In genomic region chr16:84607694-84608093, GRCh38 we compare ENCODE assay signal across 10 cellular contexts. TPM values are rescaled to one million over a fixed set of nuclear protein-coding genes. Genes with fewer than 3 reads are reported as not detected.
DNase-seq lines count a peak whose midpoint lies in the region; ATAC-seq and TF ChIP-seq lines count a peak whose summit lies in the region.
"Had no signal": no experiment of that assay in that cellular context is flagged by ENCODE, and none has a peak within 500 bp of the region (broad histone marks: within the 10 kb centered on the region; RNA-seq: fewer than 3 reads in every experiment).

No MANE protein-coding gene starts in this region.

- TF ChIP-seq CTCF in osteocyte (IDR thresholded peaks at IDR 0.05): no peak

- H3K36me3 Mint-ChIP-seq in activated T-cell treated with anti-CD3 and anti-CD28 coated beads, Interleukin-2, amount 50 U/mL, for 4 hours (ENCODE audit: insufficient read depth): peaks cover 22% of the 10 kb centered on the region
- H3K36me3 Mint-ChIP-seq in activated T-helper 17 cell treated with anti-CD3 and anti-CD28 coated beads, Interleukin-2, amount 50 U/mL, for 72 hours (ENCODE audit: low read depth): peaks cover 74% of the 10 kb centered on the region
- H3K36me3 Mint-ChIP-seq in osteocyte (ENCODE audit: unreplicated experiment): peaks cover 4% of the 10 kb centered on the region

- no peaks in the 10 kb centered on the region for H3K9me3 Mint-ChIP-seq in activated T-cell treated with anti-CD3 and anti-CD28 coated beads, Interleukin-2, amount 50 U/mL, for 4 hours
- no peaks in the 10 kb centered on the region for H3K9me3 Mint-ChIP-seq in activated T-helper 17 cell treated with anti-CD3 and anti-CD28 coated beads, Interleukin-2, amount 50 U/mL, for 72 hours
- peaks cover 0 to 10% of the 10 kb centered on the region in 2 donors for H3K9me3 Mint-ChIP-seq in stimulated activated naive CD8-positive, alpha-beta T cell treated with anti-CD3 and anti-CD28 coated beads, Interleukin-15, amount 100 ng/mL, for 72 hours
- H3K9me3 Mint-ChIP-seq in osteocyte (ENCODE audit: unreplicated experiment): no peaks in the 10 kb centered on the region

- DNase-seq in activated T-cell treated with anti-CD3 and anti-CD28 coated beads, Interleukin-2, amount 50 U/mL, for 4 hours: no peak
- DNase-seq in activated T-cell treated with anti-CD3 and anti-CD28 coated beads, Interleukin-2, amount 50 U/mL, for 1 hour: no peak
- no peak for DNase-seq in stimulated activated naive CD8-positive, alpha-beta T cell treated with anti-CD3 and anti-CD28 coated beads, Interleukin-15, amount 100 ng/mL, for 72 hours
- DNase-seq in osteocyte (ENCODE audit: extremely low spot score, unreplicated experiment): no peak
- DNase-seq in activated gamma-delta T cell treated with Interleukin-2 at 50 U/mL for 16 hours: no peak
- no peak for DNase-seq in DMS153 (lab: John Stamatoyannopoulos, UW)
- DNase-seq: NCI-H774, right cardiac atrium had no signal

- ATAC-seq in activated T-cell treated with anti-CD3 and anti-CD28 coated beads, Interleukin-2, amount 50 U/mL, for 4 hours: peak; percentile 9 to 27
- peak; percentile 55 for ATAC-seq in HG03342 (IDR thresholded peaks at IDR 0.05; ENCODE audit: unreplicated experiment)
- ATAC-seq in activated T-helper 17 cell treated with anti-CD3 and anti-CD28 coated beads, Interleukin-2, amount 50 U/mL, for 72 hours (replicated peaks): peak; percentile 5
- no peak for ATAC-seq in stimulated activated naive CD8-positive, alpha-beta T cell treated with anti-CD3 and anti-CD28 coated beads, Interleukin-15, amount 100 ng/mL, for 72 hours

- no peaks in the 10 kb centered on the region for H3K27me3 Mint-ChIP-seq in activated T-cell treated with anti-CD3 and anti-CD28 coated beads, Interleukin-2, amount 50 U/mL, for 4 hours (ENCODE audit: low read depth)
- H3K27me3 Mint-ChIP-seq in activated T-helper 17 cell treated with anti-CD3 and anti-CD28 coated beads, Interleukin-2, amount 50 U/mL, for 72 hours: no peaks in the 10 kb centered on the region
- H3K27me3 Mint-ChIP-seq in stimulated activated naive CD8-positive, alpha-beta T cell treated with anti-CD3 and anti-CD28 coated beads, Interleukin-15, amount 100 ng/mL, for 72 hours: no peaks in the 10 kb centered on the region
- no peaks in the 10 kb centered on the region for H3K27me3 Mint-ChIP-seq in osteocyte (ENCODE audit: unreplicated experiment)

- peak overlapping the region; percentile 81 for H3K27ac Mint-ChIP-seq in activated T-helper 17 cell treated with anti-CD3 and anti-CD28 coated beads, Interleukin-2, amount 50 U/mL, for 72 hours
- H3K27ac Mint-ChIP-seq in stimulated activated naive CD8-positive, alpha-beta T cell treated with anti-CD3 and anti-CD28 coated beads, Interleukin-15, amount 100 ng/mL, for 72 hours: peak overlapping the region in 1 of 2 donors; percentile 84
- H3K27ac Mint-ChIP-seq in osteocyte (ENCODE audit: unreplicated experiment): no peak overlapping the region

- H3K4me1 Mint-ChIP-seq in activated T-cell treated with anti-CD3 and anti-CD28 coated beads, Interleukin-2, amount 50 U/mL, for 4 hours (ENCODE audit: low read depth): peaks cover 94% of the 10 kb centered on the region
- H3K4me1 Mint-ChIP-seq in activated T-helper 17 cell treated with anti-CD3 and anti-CD28 coated beads, Interleukin-2, amount 50 U/mL, for 72 hours: peaks cover 77% of the 10 kb centered on the region
- H3K4me1 Mint-ChIP-seq in stimulated activated naive CD8-positive, alpha-beta T cell treated with anti-CD3 and anti-CD28 coated beads, Interleukin-15, amount 100 ng/mL, for 72 hours: peaks cover 99% of the 10 kb centered on the region
- peaks cover 26% of the 10 kb centered on the region for H3K4me1 Mint-ChIP-seq in osteocyte (ENCODE audit: unreplicated experiment)

- H3K4me3 Mint-ChIP-seq in activated T-cell treated with anti-CD3 and anti-CD28 coated beads, Interleukin-2, amount 50 U/mL, for 4 hours: peak overlapping the region; percentile 59
- H3K4me3 Mint-ChIP-seq in activated T-helper 17 cell treated with anti-CD3 and anti-CD28 coated beads, Interleukin-2, amount 50 U/mL, for 72 hours: peak overlapping the region; percentile 77
- H3K4me3 Mint-ChIP-seq in stimulated activated naive CD8-positive, alpha-beta T cell treated with anti-CD3 and anti-CD28 coated beads, Interleukin-15, amount 100 ng/mL, for 72 hours: peak overlapping the region; percentile 58 to 76
- H3K4me3 Mint-ChIP-seq in osteocyte (ENCODE audit: unreplicated experiment): no peak overlapping the region

RNA-seq across cellular contexts. Expression of gene COTL1, which starts 10.2 kb away (rescaled TPM):
- total RNA-seq in activated T-cell treated with anti-CD3 and anti-CD28 coated beads, Interleukin-2, amount 50 U/mL, for 4 hours: 100 to 1,000 TPM; 209 to 331 (median 274) TPM
- total RNA-seq in activated T-helper 17 cell treated with anti-CD3 and anti-CD28 coated beads, Interleukin-2, amount 50 U/mL, for 72 hours: 100 to 1,000 TPM; 250 to 505 TPM
- 102 and 103 TPM in 2 replicates for total RNA-seq in osteocyte

RNA-seq across cellular contexts. Expression of gene KLHL36, which starts 40.6 kb away (rescaled TPM):
- total RNA-seq in activated T-cell treated with anti-CD3 and anti-CD28 coated beads, Interleukin-2, amount 50 U/mL, for 4 hours: 10 to 100 TPM; 28.9 to 32.1 (median 31.0) TPM
- total RNA-seq in activated T-helper 17 cell treated with anti-CD3 and anti-CD28 coated beads, Interleukin-2, amount 50 U/mL, for 72 hours: 10 to 100 TPM; 52.3 to 65.5 TPM
- total RNA-seq in osteocyte: 49.0 and 50.0 TPM in 2 replicates
